Comparison of ENCODE assay signal across 27 cellular contexts in genomic region chr1:205056188-205056611, GRCh38. TPM values are rescaled to one million over a fixed set of nuclear protein-coding genes. Genes with fewer than 3 reads are reported as not detected.
DNase-seq lines count a peak whose midpoint lies in the region; ATAC-seq, FAIRE-seq and TF ChIP-seq lines count a peak whose summit lies in the region.
"Had no signal": no experiment of that assay in that cellular context is flagged by ENCODE, and none has a peak within 500 bp of the region (broad histone marks: within the 10 kb centered on the region; RNA-seq: fewer than 3 reads in every experiment).

No MANE protein-coding gene starts in this region.

- no peaks in the 10 kb centered on the region for H3K27me3 ChIP-seq in H7 (ENCODE audit: control insufficient read depth, insufficient read depth, low read length)
- H3K27me3 ChIP-seq: adrenal gland; BLaER1 treated with 17β-estradiol and CSF1 and Interleukin-3, amounts not matched to agents 10 nM and 100 nM; brain microvascular endothelial cell; right lobe of liver; thyroid gland; uterus had no signal

- DNase-seq in H7 (peak; percentile 55), NCI-H524 treated with DMSO at 0.1 percent for 48 hours (lab: John Stamatoyannopoulos, UW) (peak; percentile 77), retina (peak; percentile 85), OCI-M2 (lab: John Stamatoyannopoulos, UW; ENCODE audit: unreplicated experiment) (no peak), GM12892 (ENCODE audit: insufficient read length) (no peak)
- no peak for DNase-seq in activated CD8-positive, alpha-beta T cell treated with anti-CD3 and anti-CD28 coated beads, Interleukin-2, amount 10 ng/mL, durations not matched to agents 7 days and 5 days
- DNase-seq: activated CD4-positive, alpha-beta T cell treated with anti-CD3 and anti-CD28 coated beads for 36 hours; activated CD8-positive, alpha-beta T cell treated with anti-CD3 and anti-CD28 coated beads for 36 hours; activated naive CD4-positive, alpha-beta T cell treated with anti-CD3 and anti-CD28 coated beads, Interleukin-2, amount 10 ng/mL, durations not matched to agents 7 days and 5 days; adrenal gland; brain microvascular endothelial cell; DMS79; GDM1; Kasumi-1; MV-4-11; right lobe of liver; stimulated activated naive CD8-positive, alpha-beta T cell treated with anti-CD3 and anti-CD28 coated beads, Interleukin-15, amount 100 ng/mL, for 72 hours; SW 1271; thyroid gland; uterus had no signal

- H3K4me3 Mint-ChIP-seq in activated CD8-positive, alpha-beta T cell treated with anti-CD3 and anti-CD28 coated beads, Interleukin-2, amount 10 ng/mL, durations not matched to agents 7 days and 5 days = no peak overlapping the region
- H3K4me3 Mint-ChIP-seq: activated CD4-positive, alpha-beta T cell treated with anti-CD3 and anti-CD28 coated beads for 36 hours; activated CD8-positive, alpha-beta T cell treated with anti-CD3 and anti-CD28 coated beads for 36 hours; activated naive CD4-positive, alpha-beta T cell treated with anti-CD3 and anti-CD28 coated beads, Interleukin-2, amount 10 ng/mL, durations not matched to agents 7 days and 5 days; activated T-helper 17 cell treated with anti-CD3 and anti-CD28 coated beads, Interleukin-2, amount 50 U/mL, for 72 hours; stimulated activated naive CD8-positive, alpha-beta T cell treated with anti-CD3 and anti-CD28 coated beads, Interleukin-15, amount 100 ng/mL, for 72 hours had no signal

- ATAC-seq in activated CD8-positive, alpha-beta T cell treated with anti-CD3 and anti-CD28 coated beads, Interleukin-2, amount 10 ng/mL, durations not matched to agents 7 days and 5 days = no peak
- ATAC-seq: activated CD4-positive, alpha-beta T cell treated with anti-CD3 and anti-CD28 coated beads for 36 hours; activated CD8-positive, alpha-beta T cell treated with anti-CD3 and anti-CD28 coated beads for 36 hours; activated T-helper 17 cell treated with anti-CD3 and anti-CD28 coated beads, Interleukin-2, amount 50 U/mL, for 72 hours; left lobe of liver; right lobe of liver; stimulated activated naive CD8-positive, alpha-beta T cell treated with anti-CD3 and anti-CD28 coated beads, Interleukin-15, amount 100 ng/mL, for 72 hours had no signal

- H3K4me1 Mint-ChIP-seq in activated CD8-positive, alpha-beta T cell treated with anti-CD3 and anti-CD28 coated beads, Interleukin-2, amount 10 ng/mL, durations not matched to agents 7 days and 5 days (ENCODE audit: low read depth) = no peaks in the 10 kb centered on the region
- H3K4me1 Mint-ChIP-seq: activated CD4-positive, alpha-beta T cell treated with anti-CD3 and anti-CD28 coated beads for 36 hours; activated naive CD4-positive, alpha-beta T cell treated with anti-CD3 and anti-CD28 coated beads, Interleukin-2, amount 10 ng/mL, durations not matched to agents 7 days and 5 days; activated T-helper 17 cell treated with anti-CD3 and anti-CD28 coated beads, Interleukin-2, amount 50 U/mL, for 72 hours; stimulated activated naive CD8-positive, alpha-beta T cell treated with anti-CD3 and anti-CD28 coated beads, Interleukin-15, amount 100 ng/mL, for 72 hours had no signal

- no peak for TF ChIP-seq POLR2A in GM12892 (IDR thresholded peaks at IDR 0.05; ENCODE audit: low read depth, low read length)

- peak overlapping the region; percentile 39 for H3K27ac ChIP-seq in cingulate gyrus (ENCODE audit: low read depth, low read length)
- H3K27ac ChIP-seq: adrenal gland; BLaER1 treated with 17β-estradiol and CSF1 and Interleukin-3, amounts not matched to agents 10 nM and 100 nM; brain microvascular endothelial cell; right lobe of liver; spleen; thyroid gland; uterus had no signal

- H3K27me3 Mint-ChIP-seq in activated CD8-positive, alpha-beta T cell treated with anti-CD3 and anti-CD28 coated beads, Interleukin-2, amount 10 ng/mL, durations not matched to agents 7 days and 5 days (ENCODE audit: low read depth) = no peaks in the 10 kb centered on the region
- H3K27me3 Mint-ChIP-seq: activated CD4-positive, alpha-beta T cell treated with anti-CD3 and anti-CD28 coated beads for 36 hours; activated CD8-positive, alpha-beta T cell treated with anti-CD3 and anti-CD28 coated beads for 36 hours had no signal

- no peaks in the 10 kb centered on the region for H3K36me3 Mint-ChIP-seq in activated CD8-positive, alpha-beta T cell treated with anti-CD3 and anti-CD28 coated beads, Interleukin-2, amount 10 ng/mL, durations not matched to agents 7 days and 5 days (ENCODE audit: low read depth)
- H3K36me3 Mint-ChIP-seq: activated naive CD4-positive, alpha-beta T cell treated with anti-CD3 and anti-CD28 coated beads, Interleukin-2, amount 10 ng/mL, durations not matched to agents 7 days and 5 days had no signal

- CTCF ChIA-PET in activated CD8-positive, alpha-beta T cell treated with anti-CD3 and anti-CD28 coated beads, Interleukin-2, amount 10 ng/mL, durations not matched to agents 7 days and 5 days (lab: Charles Lee) = interaction anchor here (0.8 kb wide), 1 partner anchor 114 kb away, joined by 3 read pairs; no protein-coding TSS in a partner anchor

- no peaks in the 10 kb centered on the region for H3K9me3 Mint-ChIP-seq in activated CD8-positive, alpha-beta T cell treated with anti-CD3 and anti-CD28 coated beads, Interleukin-2, amount 10 ng/mL, durations not matched to agents 7 days and 5 days (ENCODE audit: insufficient read depth)
- H3K9me3 Mint-ChIP-seq: activated CD8-positive, alpha-beta T cell treated with anti-CD3 and anti-CD28 coated beads for 36 hours; activated naive CD4-positive, alpha-beta T cell treated with anti-CD3 and anti-CD28 coated beads, Interleukin-2, amount 10 ng/mL, durations not matched to agents 7 days and 5 days; activated T-helper 17 cell treated with anti-CD3 and anti-CD28 coated beads, Interleukin-2, amount 50 U/mL, for 72 hours; stimulated activated naive CD8-positive, alpha-beta T cell treated with anti-CD3 and anti-CD28 coated beads, Interleukin-15, amount 100 ng/mL, for 72 hours had no signal

- H3K36me3 ChIP-seq in H7 (replicated peaks; ENCODE audit: control insufficient read depth, insufficient read depth, low read length) = no peaks in the 10 kb centered on the region
- H3K36me3 ChIP-seq: adrenal gland; BLaER1 treated with 17β-estradiol and CSF1 and Interleukin-3, amounts not matched to agents 10 nM and 100 nM; brain microvascular endothelial cell; right lobe of liver; spleen; thyroid gland; uterus had no signal

- H3K4me3 ChIP-seq in H7 (ENCODE audit: insufficient read depth, low read depth, low read length) = no peak overlapping the region
- H3K4me3 ChIP-seq: adrenal gland; BLaER1 treated with 17β-estradiol and CSF1 and Interleukin-3, amounts not matched to agents 10 nM and 100 nM; right lobe of liver; spleen; thyroid gland; uterus had no signal

- POLR2A ChIA-PET in activated CD8-positive, alpha-beta T cell treated with anti-CD3 and anti-CD28 coated beads, Interleukin-2, amount 10 ng/mL, durations not matched to agents 7 days and 5 days (lab: Charles Lee) = no interaction called here

- H3K27ac Mint-ChIP-seq in activated CD8-positive, alpha-beta T cell treated with anti-CD3 and anti-CD28 coated beads, Interleukin-2, amount 10 ng/mL, durations not matched to agents 7 days and 5 days = no peak overlapping the region
- H3K27ac Mint-ChIP-seq: activated CD4-positive, alpha-beta T cell treated with anti-CD3 and anti-CD28 coated beads for 36 hours; activated CD8-positive, alpha-beta T cell treated with anti-CD3 and anti-CD28 coated beads for 36 hours; activated naive CD4-positive, alpha-beta T cell treated with anti-CD3 and anti-CD28 coated beads, Interleukin-2, amount 10 ng/mL, durations not matched to agents 7 days and 5 days; activated T-helper 17 cell treated with anti-CD3 and anti-CD28 coated beads, Interleukin-2, amount 50 U/mL, for 72 hours had no signal

- FAIRE-seq in GM12892 (lab: Jason Lieb, UNC) = no peak

RNA-seq across cellular contexts. Expression of gene CNTN2, which starts 13.2 kb away (rescaled TPM):
- total RNA-seq in H7 (2014; rRNA removed; shearing (Covaris generic)) = not detected in 2 replicates
- polyA plus RNA-seq in GM12892 (2012; ENCODE audit: missing spikeins) = 0.19 TPM
- not detected for total RNA-seq in activated CD8-positive, alpha-beta T cell treated with anti-CD3 and anti-CD28 coated beads, Interleukin-2, amount 10 ng/mL, durations not matched to agents 7 days and 5 days
- total RNA-seq: activated CD4-positive, alpha-beta T cell treated with anti-CD3 and anti-CD28 coated beads for 36 hours; activated CD8-positive, alpha-beta T cell treated with anti-CD3 and anti-CD28 coated beads for 36 hours; activated T-helper 17 cell treated with anti-CD3 and anti-CD28 coated beads, Interleukin-2, amount 50 U/mL, for 72 hours; glomerular endothelial cell; mesenteric fat pad had no signal

RNA-seq across cellular contexts. Expression of gene TMEM81, which starts 28.1 kb away (rescaled TPM):
- total RNA-seq in H7 (2014; rRNA removed; shearing (Covaris generic)) = 1.9 and 2.6 TPM in 2 replicates
- polyA plus RNA-seq in GM12892 (2012; ENCODE audit: missing spikeins) = 1.6 TPM
- total RNA-seq in activated CD8-positive, alpha-beta T cell treated with anti-CD3 and anti-CD28 coated beads, Interleukin-2, amount 10 ng/mL, durations not matched to agents 7 days and 5 days = 1 to 10 TPM; 2.3 to 2.8 TPM

Comparison
In these comparisons a context has a peak if more than half of its experiments do, and no peak if none do; other contexts are left out.
1. DNase-seq: peak in H7 (single experiment), NCI-H524 treated with DMSO at 0.1 percent for 48 hours (single experiment) and retina (single experiment); none in OCI-M2 (single experiment), GM12892 (single experiment) and activated CD8-positive, alpha-beta T cell treated with anti-CD3 and anti-CD28 coated beads, Interleukin-2, amount 10 ng/mL, durations not matched to agents 7 days and 5 days (single experiment).